Comparison of ENCODE assay signal across 8 cellular contexts in the genomic region with DNA sequence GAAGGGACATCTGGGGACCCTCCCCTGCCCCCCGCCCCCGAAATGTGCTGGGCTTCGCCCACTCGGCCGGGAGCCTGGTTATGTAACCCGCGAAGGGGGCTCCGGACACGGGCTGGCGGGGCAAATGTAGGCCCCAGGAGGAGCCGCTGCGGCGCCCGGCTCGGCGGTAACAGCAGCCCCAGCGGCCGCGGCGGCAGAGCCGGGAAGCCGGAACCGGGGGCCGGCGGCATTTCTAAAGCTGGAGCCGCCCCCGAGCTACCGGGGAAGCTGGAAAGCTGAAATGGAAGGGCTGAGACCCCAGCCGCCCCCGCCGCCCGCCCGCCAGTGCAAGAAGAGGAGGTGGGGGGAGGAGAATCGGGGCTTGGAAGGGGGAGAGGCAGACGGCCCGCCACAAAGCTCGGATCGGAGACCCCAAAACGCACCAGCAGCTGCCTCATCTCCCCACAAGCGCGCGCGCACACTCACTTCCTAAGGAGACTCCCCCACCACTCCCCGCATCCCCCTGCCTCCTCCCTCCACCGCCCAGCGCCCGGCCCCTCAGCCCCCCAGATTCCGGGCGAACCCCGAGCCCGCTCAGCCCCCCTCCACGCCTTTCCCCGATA. TPM values are rescaled to one million over a fixed set of nuclear protein-coding genes. Genes with fewer than 3 reads are reported as not detected.
DNase-seq lines count a peak whose midpoint lies in the region; ATAC-seq and TF ChIP-seq lines count a peak whose summit lies in the region.

No MANE protein-coding gene starts in this region.

- peak; percentile 30 for ATAC-seq in activated B cell treated with CpG ODN at 0.5 μM for 24 hours (ENCODE audit: low read depth)
- ATAC-seq in memory B cell (ENCODE audit: low read depth): peak; percentile 40

- CTCF ChIA-PET in AG04449 (lab: Yijun Ruan, JAX) (interaction anchor here (0.9 to 4.6 kb wide), 3 partner anchors 27 to 215 kb away, joined by 3 to 54 read pairs (median 4); a partner anchor contains a TSS), activated B cell treated with CpG ODN at 0.5 μM for 24 hours (lab: Charles Lee) (interaction anchor here (0.6 to 2.5 kb wide), 6 partner anchors 12 to 138 kb away, joined by 3 to 16 read pairs (median 9); a partner anchor contains a TSS)

- H3K4me1 Mint-ChIP-seq in activated B cell treated with CpG ODN at 0.5 μM for 24 hours (peaks cover 45% of the 10 kb centered on the region), memory B cell (peaks cover 21% of the 10 kb centered on the region)
- peaks cover 64% of the 10 kb centered on the region for H3K4me1 Mint-ChIP-seq in dendritic cell treated with granulocyte-macrophage colony-stimulating factor and Interleukin-4, amounts not matched to agents 40 ng/mL and 50 ng/mL, for 4 days (ENCODE audit: low read depth)

- no peaks in the 10 kb centered on the region for H3K27me3 ChIP-seq in H7 (ENCODE audit: control insufficient read depth, insufficient read depth, low read length)
- H3K27me3 ChIP-seq in suprapubic skin: no peaks in the 10 kb centered on the region

- H3K27ac ChIP-seq in suprapubic skin: peak overlapping the region; percentile 92

- H3K27ac Mint-ChIP-seq in activated B cell treated with CpG ODN at 0.5 μM for 24 hours (peak overlapping the region; percentile 95), memory B cell (peak overlapping the region; percentile 95)
- peak overlapping the region; percentile 98 for H3K27ac Mint-ChIP-seq in dendritic cell treated with granulocyte-macrophage colony-stimulating factor and Interleukin-4, amounts not matched to agents 40 ng/mL and 50 ng/mL, for 4 days

- no peak for TF ChIP-seq EP300 in suprapubic skin (IDR thresholded peaks at IDR 0.05)

- DNase-seq in AG04449 (ENCODE audit: low read depth, low spot score) (no peak), H7 (peak; percentile 76), activated B cell treated with CpG ODN at 0.5 μM for 24 hours (peak; percentile 49), memory B cell (ENCODE audit: low spot score in 2 of 2) (peak in 1 of 2 donors; percentile 45), suprapubic skin (ENCODE audit: low spot score in 2 of 2) (peak in 1 of 2 donors; percentile 80), HuH-7 (ENCODE audit: low spot score) (no peak), A172 (ENCODE audit: low spot score) (no peak)

- POLR2A ChIA-PET in AG04449 (lab: Yijun Ruan, JAX) (interaction anchor here (0.6 kb wide), 2 partner anchors 57 to 76 kb away, joined by 3 to 4 read pairs; no protein-coding TSS in a partner anchor), activated B cell treated with CpG ODN at 0.5 μM for 24 hours (lab: Charles Lee) (interaction anchor here (0.6 to 10.7 kb wide), 14 partner anchors 10 to 423 kb away, joined by 3 to 232 read pairs (median 12); a partner anchor contains a TSS)

- H3K36me3 ChIP-seq in H7 (replicated peaks; ENCODE audit: control insufficient read depth, insufficient read depth, low read length): peaks cover 14% of the 10 kb centered on the region
- H3K36me3 ChIP-seq in suprapubic skin: peaks cover 2% of the 10 kb centered on the region

- H3K4me1 ChIP-seq in suprapubic skin: peaks cover 73% of the 10 kb centered on the region

- under 1% methylated on average over 16 of the region's 53 CpGs for WGBS in suprapubic skin

- intact Hi-C loops in activated B cell treated with CpG ODN at 0.5 μM for 24 hours (cut with micrococcal nuclease): no loop called here
- intact Hi-C loops in dendritic cell treated with granulocyte-macrophage colony-stimulating factor and Interleukin-4, amounts not matched to agents 40 ng/mL and 50 ng/mL, for 4 days (cut with micrococcal nuclease): no loop called here

- TF ChIP-seq CTCF in AG04449 (IDR thresholded peaks at IDR 0.05; ENCODE audit: insufficient read depth, low read length, missing control alignments) (no peak), activated B cell treated with CpG ODN at 0.5 μM for 24 hours (IDR thresholded peaks at IDR 0.05) (no peak), suprapubic skin (IDR thresholded peaks at IDR 0.05) (no peak)

- H3K9me3 Mint-ChIP-seq in activated B cell treated with CpG ODN at 0.5 μM for 24 hours (no peaks in the 10 kb centered on the region), memory B cell (no peaks in the 10 kb centered on the region)
- no peaks in the 10 kb centered on the region for H3K9me3 Mint-ChIP-seq in dendritic cell treated with granulocyte-macrophage colony-stimulating factor and Interleukin-4, amounts not matched to agents 40 ng/mL and 50 ng/mL, for 4 days

- TF ChIP-seq POLR2A in suprapubic skin (IDR thresholded peaks at IDR 0.05): no peak

- peak overlapping the region; percentile 95 for H3K4me3 Mint-ChIP-seq in activated B cell treated with CpG ODN at 0.5 μM for 24 hours
- peak overlapping the region; percentile 86 for H3K4me3 Mint-ChIP-seq in dendritic cell treated with granulocyte-macrophage colony-stimulating factor and Interleukin-4, amounts not matched to agents 40 ng/mL and 50 ng/mL, for 4 days
- peak overlapping the region; percentile 89 for H3K4me3 Mint-ChIP-seq in memory B cell

- H3K4me3 ChIP-seq in AG04449 (ENCODE audit: low read depth, low read length) (peak overlapping the region; percentile 61), H7 (ENCODE audit: insufficient read depth, low read depth, low read length) (peak overlapping the region; percentile 83), suprapubic skin (peak overlapping the region; percentile 76)

- no peaks in the 10 kb centered on the region for H3K27me3 Mint-ChIP-seq in activated B cell treated with CpG ODN at 0.5 μM for 24 hours
- H3K27me3 Mint-ChIP-seq in dendritic cell treated with granulocyte-macrophage colony-stimulating factor and Interleukin-4, amounts not matched to agents 40 ng/mL and 50 ng/mL, for 4 days: no peaks in the 10 kb centered on the region
- H3K27me3 Mint-ChIP-seq in memory B cell: no peaks in the 10 kb centered on the region

- H3K9me3 ChIP-seq in suprapubic skin: no peaks in the 10 kb centered on the region

- H3K36me3 Mint-ChIP-seq in activated B cell treated with CpG ODN at 0.5 μM for 24 hours (ENCODE audit: low read depth): peaks cover 14% of the 10 kb centered on the region
- H3K36me3 Mint-ChIP-seq in dendritic cell treated with granulocyte-macrophage colony-stimulating factor and Interleukin-4, amounts not matched to agents 40 ng/mL and 50 ng/mL, for 4 days (ENCODE audit: low read depth): peaks cover 20% of the 10 kb centered on the region
- H3K36me3 Mint-ChIP-seq in memory B cell: peaks cover 2% of the 10 kb centered on the region

RNA-seq across cellular contexts. Expression of a gene that starts 1.5 kb away (rescaled TPM):
- 94.3 and 109 TPM in 2 replicates for total RNA-seq in H7 (2014; rRNA removed; shearing (Covaris generic))
- total RNA-seq in activated B cell treated with CpG ODN at 0.5 μM for 24 hours (197 and 236 TPM in 2 replicates), suprapubic skin (10 to 100 TPM; 47.8 to 53.7 (median 50.4) TPM)
- 27.7 and 37.2 TPM in 2 replicates for total RNA-seq in A172 (2014; rRNA removed; shearing (Covaris generic))

RNA-seq across cellular contexts. Expression of a gene that starts 47.0 kb away (rescaled TPM):
- total RNA-seq in H7 (2014; rRNA removed; shearing (Covaris generic)): 24.7 and 29.1 TPM in 2 replicates
- total RNA-seq in activated B cell treated with CpG ODN at 0.5 μM for 24 hours: 85.8 and 86.3 TPM in 2 replicates
- 10 to 100 TPM; 56.5 to 81.4 (median 71.4) TPM for total RNA-seq in suprapubic skin
- 10.4 and 13.2 TPM in 2 replicates for total RNA-seq in A172 (2014; rRNA removed; shearing (Covaris generic))

Comparison
In these comparisons a context has a peak if more than half of its experiments do, and no peak if none do; other contexts are left out.
1. DNase-seq: peak in H7 (single experiment) and activated B cell treated with CpG ODN at 0.5 μM for 24 hours (single experiment); none in AG04449 (single experiment), HuH-7 (single experiment) and A172 (single experiment).
2. Peak in every context shown above with its lines, with median percentiles within 50 percentile points of each other: H3K4me3 ChIP-seq, H3K27ac Mint-ChIP-seq and H3K4me3 Mint-ChIP-seq.